8 cellular contexts compared by ENCODE assay signal in genomic region chr9:136847065-136847826, GRCh38.
DNase-seq lines count a peak whose midpoint lies in the region; ATAC-seq and TF ChIP-seq lines count a peak whose summit lies in the region.

No MANE protein-coding gene starts in this region.

- H3K4me3 ChIP-seq in astrocyte of the cerebellum (ENCODE audit: low read depth, low read length): peak overlapping the region; percentile 70
- H3K4me3 ChIP-seq in iPS-11a (ENCODE audit: low read depth, low read length): peak overlapping the region; percentile 72

- DNase-seq in GM03348 (ENCODE audit: low spot score) (peak; percentile 75), NCI-H1105 treated with DMSO at 0.1 percent for 48 hours (lab: John Stamatoyannopoulos, UW) (peak; percentile 25), astrocyte of the cerebellum (ENCODE audit: low read depth) (no peak), NCI-H524 treated with DMSO at 0.1 percent for 48 hours (lab: John Stamatoyannopoulos, UW) (no peak)
- peak; percentile 53 for DNase-seq in stimulated activated CD8-positive, alpha-beta memory T cell treated with anti-CD3 and anti-CD28 coated beads, Interleukin-4, amount 100 ng/mL, for 48 hours

- ATAC-seq in GM21360 (IDR thresholded peaks at IDR 0.05; ENCODE audit: unreplicated experiment) (no peak), GM18517 (IDR thresholded peaks at IDR 0.05; ENCODE audit: unreplicated experiment) (no peak)

- TF ChIP-seq CTCF in astrocyte of the cerebellum (IDR thresholded peaks at IDR 0.05; ENCODE audit: low read depth, low read length, missing control alignments): no peak

- in situ Hi-C loops in astrocyte of the cerebellum (cut with HindIII; ENCODE audit: low sequenced_read_pairs): no loop called here

Comparison
In these comparisons a context has a peak if more than half of its experiments do, and no peak if none do; other contexts are left out.
1. DNase-seq: peak in GM03348 (single experiment), NCI-H1105 treated with DMSO at 0.1 percent for 48 hours (single experiment) and stimulated activated CD8-positive, alpha-beta memory T cell treated with anti-CD3 and anti-CD28 coated beads, Interleukin-4, amount 100 ng/mL, for 48 hours (single experiment); none in astrocyte of the cerebellum (single experiment) and NCI-H524 treated with DMSO at 0.1 percent for 48 hours (single experiment).